16 cellular contexts compared by ENCODE assay signal in genomic region chr9:98538626-98539031, GRCh38.
DNase-seq lines count a peak whose midpoint lies in the region; ATAC-seq and TF ChIP-seq lines count a peak whose summit lies in the region.
"Had no signal": no experiment of that assay in that cellular context is flagged by ENCODE, and none has a peak within 500 bp of the region (broad histone marks: within the 10 kb centered on the region; RNA-seq: fewer than 3 reads in every experiment).

No MANE protein-coding gene starts in this region.

- no peaks in the 10 kb centered on the region for H3F3A ChIP-seq in PC-3 (ENCODE audit: low read length, unreplicated experiment)

- no peak overlapping the region for H3K27ac ChIP-seq in PC-3 (ENCODE audit: low read length)
- H3K27ac ChIP-seq in effector memory CD4-positive, alpha-beta T cell (ENCODE audit: insufficient read depth, low read length, poor library complexity, severe bottlenecking), result no peak overlapping the region
- H3K27ac ChIP-seq: gastroesophageal sphincter, psoas muscle, uterus had no signal

- H3K4me3 ChIP-seq in PC-3 (ENCODE audit: low read length), result no peak overlapping the region
- H3K4me3 ChIP-seq in effector memory CD4-positive, alpha-beta T cell (ENCODE audit: insufficient read depth, low read depth, low read length, poor library complexity, severe bottlenecking), result no peak overlapping the region
- H3K4me3 ChIP-seq: gastroesophageal sphincter, psoas muscle, uterus had no signal

- CTCF ChIA-PET in PC-3 (lab: Charles Lee), result no interaction called here

- DNase-seq in COLO668 (lab: John Stamatoyannopoulos, UW; ENCODE audit: unreplicated experiment) (peak; percentile 22), NCI-H1092 (lab: John Stamatoyannopoulos, UW) (peak; percentile 86), PC-3 (peak; percentile 7), glomerular visceral epithelial cell (ENCODE audit: extremely low spot score) (peak; percentile 6), osteocyte (ENCODE audit: extremely low spot score, unreplicated experiment) (no peak), midbrain (lab: John Stamatoyannopoulos, UW) (no peak)
- DNase-seq in effector memory CD4-positive, alpha-beta T cell, result no peak
- no peak for DNase-seq in activated T-cell treated with anti-CD3 and anti-CD28 coated beads, Interleukin-2, amount 50 U/mL, for 24 hours
- DNase-seq: activated CD4-positive, alpha-beta T cell treated with anti-CD3 and anti-CD28 coated beads for 1 hour; activated T-cell treated with anti-CD3 and anti-CD28 coated beads, Interleukin-2, amount 50 U/mL, for 48 hours; GDM1; psoas muscle; stimulated activated CD4-positive, alpha-beta T cell treated with anti-CD3 and anti-CD28 coated beads, Interleukin-2, amount 100 ng/mL, for 24 hours; uterus had no signal

- H3K36me3 ChIP-seq in PC-3 (ENCODE audit: low read depth, low read length), result no peaks in the 10 kb centered on the region
- H3K36me3 ChIP-seq in effector memory CD4-positive, alpha-beta T cell (ENCODE audit: control insufficient read depth, insufficient read depth, low read length), result no peaks in the 10 kb centered on the region
- H3K36me3 ChIP-seq: gastroesophageal sphincter, uterus had no signal

- H3K36me3 Mint-ChIP-seq in activated T-cell treated with anti-CD3 and anti-CD28 coated beads, Interleukin-2, amount 50 U/mL, for 24 hours (ENCODE audit: low read depth), result no peaks in the 10 kb centered on the region
- no peaks in the 10 kb centered on the region for H3K36me3 Mint-ChIP-seq in osteocyte (ENCODE audit: unreplicated experiment)
- H3K36me3 Mint-ChIP-seq: stimulated activated effector memory CD8-positive, alpha-beta T cell treated with anti-CD3 and anti-CD28 coated beads, Interleukin-12 subunit alpha, Interleukin-12 subunit beta, amount 100 ng/mL, for 72 hours had no signal

- H3K9ac ChIP-seq in PC-3 (ENCODE audit: low read length), result no peak overlapping the region

- no peaks in the 10 kb centered on the region for H3K79me2 ChIP-seq in PC-3 (ENCODE audit: low read length)

- no peaks in the 10 kb centered on the region for H3K9me2 ChIP-seq in PC-3 (replicated peaks; ENCODE audit: low read length)

- POLR2A ChIA-PET in PC-3 (lab: Charles Lee; ENCODE audit: unreplicated experiment), result no interaction called here

- BruUV-seq in PC-3 (replicated peaks; lab: Mats Ljungman, UMichigan), result no TSS peak

- no peak overlapping the region for H3K4me3 Mint-ChIP-seq in activated T-cell treated with anti-CD3 and anti-CD28 coated beads, Interleukin-2, amount 50 U/mL, for 24 hours
- H3K4me3 Mint-ChIP-seq in osteocyte (ENCODE audit: unreplicated experiment), result no peak overlapping the region
- H3K4me3 Mint-ChIP-seq: stimulated activated effector memory CD8-positive, alpha-beta T cell treated with anti-CD3 and anti-CD28 coated beads, Interleukin-12 subunit alpha, Interleukin-12 subunit beta, amount 100 ng/mL, for 72 hours had no signal

- TF ChIP-seq CTCF in PC-3 (conservative IDR thresholded peaks at IDR 0.05; ENCODE audit: low read depth, low read length) (no peak), osteocyte (IDR thresholded peaks at IDR 0.05) (no peak)

- H2AFZ ChIP-seq in PC-3 (ENCODE audit: low read length), result no peak overlapping the region

- H3K4me1 Mint-ChIP-seq in activated T-cell treated with anti-CD3 and anti-CD28 coated beads, Interleukin-2, amount 50 U/mL, for 24 hours (ENCODE audit: low read depth), result peaks cover 2% of the 10 kb centered on the region
- no peaks in the 10 kb centered on the region for H3K4me1 Mint-ChIP-seq in osteocyte (ENCODE audit: unreplicated experiment)
- H3K4me1 Mint-ChIP-seq: stimulated activated effector memory CD8-positive, alpha-beta T cell treated with anti-CD3 and anti-CD28 coated beads, Interleukin-12 subunit alpha, Interleukin-12 subunit beta, amount 100 ng/mL, for 72 hours had no signal

- H3K27me3 Mint-ChIP-seq in activated T-cell treated with anti-CD3 and anti-CD28 coated beads, Interleukin-2, amount 50 U/mL, for 24 hours, result no peaks in the 10 kb centered on the region
- H3K27me3 Mint-ChIP-seq in osteocyte (ENCODE audit: unreplicated experiment), result peaks cover 8% of the 10 kb centered on the region

- H3K9me3 ChIP-seq in PC-3 (ENCODE audit: low read length), result no peaks in the 10 kb centered on the region
- no peaks in the 10 kb centered on the region for H3K9me3 ChIP-seq in effector memory CD4-positive, alpha-beta T cell (ENCODE audit: control insufficient read depth, low read length)
- H3K9me3 ChIP-seq: gastroesophageal sphincter, psoas muscle, uterus had no signal

- H3K9me3 Mint-ChIP-seq in activated T-cell treated with anti-CD3 and anti-CD28 coated beads, Interleukin-2, amount 50 U/mL, for 24 hours, result no peaks in the 10 kb centered on the region
- peaks cover 6% of the 10 kb centered on the region for H3K9me3 Mint-ChIP-seq in osteocyte (ENCODE audit: unreplicated experiment)
- H3K9me3 Mint-ChIP-seq: stimulated activated effector memory CD8-positive, alpha-beta T cell treated with anti-CD3 and anti-CD28 coated beads, Interleukin-12 subunit alpha, Interleukin-12 subunit beta, amount 100 ng/mL, for 72 hours had no signal

- no peak for ATAC-seq in PC-3
- ATAC-seq: gastroesophageal sphincter; psoas muscle; stimulated activated effector memory CD8-positive, alpha-beta T cell treated with anti-CD3 and anti-CD28 coated beads, Interleukin-12 subunit alpha, Interleukin-12 subunit beta, amount 100 ng/mL, for 72 hours had no signal

- no peak overlapping the region for H3K27ac Mint-ChIP-seq in activated T-cell treated with anti-CD3 and anti-CD28 coated beads, Interleukin-2, amount 50 U/mL, for 24 hours
- H3K27ac Mint-ChIP-seq in osteocyte (ENCODE audit: unreplicated experiment), result no peak overlapping the region
- H3K27ac Mint-ChIP-seq: stimulated activated effector memory CD8-positive, alpha-beta T cell treated with anti-CD3 and anti-CD28 coated beads, Interleukin-12 subunit alpha, Interleukin-12 subunit beta, amount 100 ng/mL, for 72 hours had no signal

- H3K4me2 ChIP-seq in PC-3 (ENCODE audit: low read length), result no peak overlapping the region

- no peaks in the 10 kb centered on the region for H4K20me1 ChIP-seq in PC-3 (ENCODE audit: low read length)

- no peaks in the 10 kb centered on the region for H3K4me1 ChIP-seq in PC-3 (ENCODE audit: insufficient read depth, low read length)
- H3K4me1 ChIP-seq in effector memory CD4-positive, alpha-beta T cell (ENCODE audit: control insufficient read depth, insufficient read depth, low read length, poor library complexity, severe bottlenecking), result no peaks in the 10 kb centered on the region
- H3K4me1 ChIP-seq: gastroesophageal sphincter, psoas muscle, uterus had no signal

- H3K27me3 ChIP-seq in PC-3 (ENCODE audit: low read length), result no peaks in the 10 kb centered on the region
- no peaks in the 10 kb centered on the region for H3K27me3 ChIP-seq in effector memory CD4-positive, alpha-beta T cell (replicated peaks; ENCODE audit: control insufficient read depth, insufficient read depth, low read length, poor library complexity, severe bottlenecking)
- H3K27me3 ChIP-seq: uterus had no signal

- intact Hi-C loops in PC-3 (cut with micrococcal nuclease), result no loop called here

Comparison
In these comparisons a context has a peak if more than half of its experiments do, and no peak if none do; other contexts are left out.
1. DNase-seq: peak in COLO668 (single experiment), NCI-H1092 (single experiment), PC-3 (single experiment) and glomerular visceral epithelial cell (single experiment); none in effector memory CD4-positive, alpha-beta T cell (0 of 3), activated T-cell treated with anti-CD3 and anti-CD28 coated beads, Interleukin-2, amount 50 U/mL, for 24 hours (single experiment), osteocyte (single experiment) and midbrain (single experiment).